In genomic region chr10:50384839-50385238, GRCh38 we compare ENCODE assay signal across 24 cellular contexts.
A peak's percentile ranks its signal among the peaks of the same experiment; 100 is the strongest.
DNase-seq lines count a peak whose midpoint lies in the region; ATAC-seq and TF ChIP-seq lines count a peak whose summit lies in the region.
"Had no signal": no experiment of that assay in that cellular context is flagged by ENCODE, and none has a peak within 500 bp of the region (broad histone marks: within the 10 kb centered on the region; RNA-seq: fewer than 3 reads in every experiment).

No MANE protein-coding gene starts in this region.

- H3K4me3 ChIP-seq in left ventricle myocardium inferior (no peak overlapping the region), gastrocnemius medialis (no peak overlapping the region)
- H3K4me3 ChIP-seq: SJCRH30, skin epidermis, testis, vagina had no signal

- in situ Hi-C loops in gastrocnemius medialis (cut with MboI; ENCODE audit: low sequenced_read_pairs in 4 of 4): no loop called here

- intact Hi-C loops in left ventricle myocardium inferior (cut with micrococcal nuclease) (no loop called here), Right ventricle myocardium inferior (cut with DNase I) (no loop called here), gastrocnemius medialis (cut with DNase I; ENCODE audit: low total_unique reads) (loop anchor here (5.0 to 10.0 kb wide), 3 partner anchors 58 to 1870 kb away; partner anchors contain the start of gene SGMS1), left cardiac atrium (cut with DNase I) (no loop called here)

- no peaks in the 10 kb centered on the region for H3K9me3 Mint-ChIP-seq in activated CD4-positive, alpha-beta memory T cell treated with anti-CD3 and anti-CD28 coated beads, Interleukin-2, amount 10 ng/mL, durations not matched to agents 7 days and 5 days
- H3K9me3 Mint-ChIP-seq: activated CD4-positive, alpha-beta memory T cell treated with anti-CD3 and anti-CD28 coated beads for 36 hours; CD4-positive, alpha-beta memory T cell; mesothelial cell of epicardium; naive thymus-derived CD8-positive, alpha-beta T cell; T-cell had no signal

- H3K27ac ChIP-seq in left ventricle myocardium inferior (replicated peaks) (peak overlapping the region; percentile 49), caudate nucleus (ENCODE audit: low read depth, low read length) (peak overlapping the region; percentile 88), gastrocnemius medialis (peak overlapping the region; percentile 68 to 83 (median 72))
- H3K27ac ChIP-seq: SJCRH30, testis, vagina had no signal

- H3K4me1 Mint-ChIP-seq in activated CD4-positive, alpha-beta memory T cell treated with anti-CD3 and anti-CD28 coated beads, Interleukin-2, amount 10 ng/mL, durations not matched to agents 7 days and 5 days: peaks cover 11% of the 10 kb centered on the region
- H3K4me1 Mint-ChIP-seq: mesothelial cell of epicardium had no signal

- H3K9me3 ChIP-seq in left ventricle myocardium inferior (replicated peaks) (no peaks in the 10 kb centered on the region), gastrocnemius medialis (no peaks in the 10 kb centered on the region)
- H3K9me3 ChIP-seq: SJCRH30, testis, vagina had no signal

- H3K27me3 Mint-ChIP-seq in activated CD4-positive, alpha-beta memory T cell treated with anti-CD3 and anti-CD28 coated beads, Interleukin-2, amount 10 ng/mL, durations not matched to agents 7 days and 5 days: no peaks in the 10 kb centered on the region
- H3K27me3 Mint-ChIP-seq: activated CD4-positive, alpha-beta memory T cell treated with anti-CD3 and anti-CD28 coated beads for 36 hours; activated naive CD8-positive, alpha-beta T cell; CD4-positive, alpha-beta memory T cell; naive thymus-derived CD8-positive, alpha-beta T cell; T-cell had no signal

- ATAC-seq in Right ventricle myocardium inferior (no peak), gastrocnemius medialis (no peak), HG03342 (IDR thresholded peaks at IDR 0.05; ENCODE audit: unreplicated experiment) (no peak), left cardiac atrium (no peak)
- ATAC-seq: naive thymus-derived CD8-positive, alpha-beta T cell; T-cell had no signal

- CTCF ChIA-PET in activated CD4-positive, alpha-beta memory T cell treated with anti-CD3 and anti-CD28 coated beads, Interleukin-2, amount 10 ng/mL, durations not matched to agents 7 days and 5 days (lab: Charles Lee): no interaction called here

- H3K4me1 ChIP-seq in left ventricle myocardium inferior: peaks cover 85% of the 10 kb centered on the region
- peaks cover 51 to 58% of the 10 kb centered on the region in 2 donors for H3K4me1 ChIP-seq in gastrocnemius medialis
- H3K4me1 ChIP-seq: SJCRH30, testis had no signal

- H3K27me3 ChIP-seq in left ventricle myocardium inferior (ENCODE audit: low read depth) (no peaks in the 10 kb centered on the region), gastrocnemius medialis (no peaks in the 10 kb centered on the region)
- H3K27me3 ChIP-seq: SJCRH30, testis, vagina had no signal

- H3K4me3 Mint-ChIP-seq in activated CD4-positive, alpha-beta memory T cell treated with anti-CD3 and anti-CD28 coated beads, Interleukin-2, amount 10 ng/mL, durations not matched to agents 7 days and 5 days: no peak overlapping the region
- H3K4me3 Mint-ChIP-seq: activated CD4-positive, alpha-beta memory T cell treated with anti-CD3 and anti-CD28 coated beads for 36 hours; activated naive CD8-positive, alpha-beta T cell; CD4-positive, alpha-beta memory T cell; mesothelial cell of epicardium; naive thymus-derived CD8-positive, alpha-beta T cell; T-cell had no signal

- DNase-seq in left ventricle myocardium inferior (no peak), Right ventricle myocardium inferior (ENCODE audit: missing footprints) (no peak), caudate nucleus (lab: John Stamatoyannopoulos, UW) (no peak), gastrocnemius medialis (no peak), NCI-H2196 treated with DMSO at 0.1 percent for 48 hours (lab: John Stamatoyannopoulos, UW; ENCODE audit: unreplicated experiment) (no peak), left cardiac atrium (no peak)
- no peak for DNase-seq in activated CD4-positive, alpha-beta memory T cell treated with anti-CD3 and anti-CD28 coated beads, Interleukin-2, amount 10 ng/mL, durations not matched to agents 7 days and 5 days
- DNase-seq: activated CD4-positive, alpha-beta memory T cell treated with anti-CD3 and anti-CD28 coated beads for 36 hours; activated CD4-positive, CD25-positive, alpha-beta regulatory T cell treated with anti-CD3 and anti-CD28 coated beads, Interleukin-2, amount 50 U/mL, for 72 hours; CD4-positive, alpha-beta memory T cell; central memory CD4-positive, alpha-beta T cell; naive thymus-derived CD8-positive, alpha-beta T cell; NCI-H1048; NCI-H1930; NCI-H2227 treated with DMSO at 0.1 percent for 48 hours; occipital lobe; SJCRH30; T-cell had no signal

- peaks cover 7% of the 10 kb centered on the region for H3K36me3 Mint-ChIP-seq in activated CD4-positive, alpha-beta memory T cell treated with anti-CD3 and anti-CD28 coated beads, Interleukin-2, amount 10 ng/mL, durations not matched to agents 7 days and 5 days (ENCODE audit: low read depth)
- H3K36me3 Mint-ChIP-seq: activated CD4-positive, alpha-beta memory T cell treated with anti-CD3 and anti-CD28 coated beads for 36 hours; mesothelial cell of epicardium had no signal

- TF ChIP-seq POLR2A in gastrocnemius medialis (IDR thresholded peaks at IDR 0.05): no peak

- no peak overlapping the region for H3K27ac Mint-ChIP-seq in activated CD4-positive, alpha-beta memory T cell treated with anti-CD3 and anti-CD28 coated beads, Interleukin-2, amount 10 ng/mL, durations not matched to agents 7 days and 5 days
- H3K27ac Mint-ChIP-seq: activated CD4-positive, alpha-beta memory T cell treated with anti-CD3 and anti-CD28 coated beads for 36 hours; activated naive CD8-positive, alpha-beta T cell; mesothelial cell of epicardium; T-cell had no signal

- POLR2A ChIA-PET in activated CD4-positive, alpha-beta memory T cell treated with anti-CD3 and anti-CD28 coated beads, Interleukin-2, amount 10 ng/mL, durations not matched to agents 7 days and 5 days (lab: Charles Lee): no interaction called here

- H3K36me3 ChIP-seq in left ventricle myocardium inferior (no peaks in the 10 kb centered on the region), gastrocnemius medialis (no peaks in the 10 kb centered on the region)
- H3K36me3 ChIP-seq: SJCRH30, vagina had no signal

- no peak for TF ChIP-seq CTCF in left ventricle myocardium inferior (IDR thresholded peaks at IDR 0.05; ENCODE audit: borderline replicate concordance)
- TF ChIP-seq CTCF in gastrocnemius medialis (IDR thresholded peaks at IDR 0.05 in 4 of 5, conservative IDR thresholded peaks at IDR 0.05 in 1 of 5): no peak
